8 cellular contexts compared by ENCODE assay signal in genomic region chr7:123643495-123644428, GRCh38. TPM values are rescaled to one million over a fixed set of nuclear protein-coding genes. Genes with fewer than 3 reads are reported as not detected.
A peak's percentile ranks its signal among the peaks of the same experiment; 100 is the strongest.
DNase-seq lines count a peak whose midpoint lies in the region; ATAC-seq and TF ChIP-seq lines count a peak whose summit lies in the region.

No MANE protein-coding gene starts in this region.

- no peaks in the 10 kb centered on the region for H3K4me1 Mint-ChIP-seq in activated CD4-positive, alpha-beta memory T cell treated with anti-CD3 and anti-CD28 coated beads for 36 hours (ENCODE audit: low read depth)

- no peaks in the 10 kb centered on the region for H3K4me1 ChIP-seq in prostate gland (replicated peaks)

- H3K4me3 ChIP-seq in prostate gland: no peak overlapping the region

- CTCF ChIA-PET in activated CD4-positive, alpha-beta memory T cell treated with anti-CD3 and anti-CD28 coated beads for 36 hours (lab: Charles Lee): no interaction called here

- no peaks in the 10 kb centered on the region for H3K9me3 ChIP-seq in prostate gland

- no peak for TF ChIP-seq CTCF in AG09319 (IDR thresholded peaks at IDR 0.05; ENCODE audit: low read depth, low read length)
- TF ChIP-seq CTCF in prostate gland (IDR thresholded peaks at IDR 0.05): no peak

- 9% methylated on average over 6 of the region's 6 CpGs for WGBS in prostate gland

- ATAC-seq in HG03196 (IDR thresholded peaks at IDR 0.05; ENCODE audit: unreplicated experiment): no peak
- ATAC-seq in GM21390 (IDR thresholded peaks at IDR 0.05; ENCODE audit: unreplicated experiment): no peak

- no peak for TF ChIP-seq POLR2A in prostate gland (IDR thresholded peaks at IDR 0.05)

- intact Hi-C loops in activated CD4-positive, alpha-beta memory T cell treated with anti-CD3 and anti-CD28 coated beads for 36 hours (cut with micrococcal nuclease): no loop called here
- intact Hi-C loops in prostate gland (cut with DNase I): no loop called here

- DNase-seq in AG09319 (ENCODE audit: extremely low read depth, low read depth) (peak; percentile 5), NCI-H1092 (lab: John Stamatoyannopoulos, UW) (peak; percentile 18), amniotic epithelial cell (ENCODE audit: low read depth) (peak; percentile 94), islet precursor cell (peak; percentile 88), prostate gland (ENCODE audit: low spot score) (no peak)
- DNase-seq in activated CD4-positive, alpha-beta memory T cell treated with anti-CD3 and anti-CD28 coated beads for 36 hours: no peak

- no peaks in the 10 kb centered on the region for H3K36me3 ChIP-seq in prostate gland

- H3K4me3 Mint-ChIP-seq in activated CD4-positive, alpha-beta memory T cell treated with anti-CD3 and anti-CD28 coated beads for 36 hours: no peak overlapping the region

- H3K27ac ChIP-seq in prostate gland: peak overlapping the region in 1 of 2 donors; percentile 34

- POLR2A ChIA-PET in activated CD4-positive, alpha-beta memory T cell treated with anti-CD3 and anti-CD28 coated beads for 36 hours (lab: Charles Lee): no interaction called here

- H3K36me3 Mint-ChIP-seq in activated CD4-positive, alpha-beta memory T cell treated with anti-CD3 and anti-CD28 coated beads for 36 hours: no peaks in the 10 kb centered on the region

- H3K9me3 Mint-ChIP-seq in activated CD4-positive, alpha-beta memory T cell treated with anti-CD3 and anti-CD28 coated beads for 36 hours: no peaks in the 10 kb centered on the region

- no peak overlapping the region for H3K27ac Mint-ChIP-seq in activated CD4-positive, alpha-beta memory T cell treated with anti-CD3 and anti-CD28 coated beads for 36 hours

- no peaks in the 10 kb centered on the region for H3K27me3 ChIP-seq in prostate gland (replicated peaks; ENCODE audit: insufficient read depth)

- H3K27me3 Mint-ChIP-seq in activated CD4-positive, alpha-beta memory T cell treated with anti-CD3 and anti-CD28 coated beads for 36 hours: peaks cover 12% of the 10 kb centered on the region

RNA-seq across cellular contexts. Expression of gene LMOD2, which starts 11.9 kb away (rescaled TPM):
- total RNA-seq in activated CD4-positive, alpha-beta memory T cell treated with anti-CD3 and anti-CD28 coated beads for 36 hours: not detected
- total RNA-seq in prostate gland: 1 to 10 TPM in 1 of 2 donors, not detected in 1; 4.6 TPM

RNA-seq across cellular contexts. Expression of gene ASB15, which starts 42.1 kb away (rescaled TPM):
- not detected for total RNA-seq in activated CD4-positive, alpha-beta memory T cell treated with anti-CD3 and anti-CD28 coated beads for 36 hours
- 1 to 10 TPM in 1 of 2 donors, not detected in 1; 1.1 TPM for total RNA-seq in prostate gland

Comparison
In these comparisons a context has a peak if more than half of its experiments do, and no peak if none do; other contexts are left out.
1. DNase-seq: peak in AG09319 (single experiment), NCI-H1092 (single experiment), amniotic epithelial cell (single experiment) and islet precursor cell (single experiment); none in activated CD4-positive, alpha-beta memory T cell treated with anti-CD3 and anti-CD28 coated beads for 36 hours (single experiment) and prostate gland (single experiment).